Comparison of ENCODE assay signal across 17 cellular contexts in genomic region chr18:37987901-37988300, GRCh38.
A peak's percentile ranks its signal among the peaks of the same experiment; 100 is the strongest.
DNase-seq lines count a peak whose midpoint lies in the region.
"Had no signal": no experiment of that assay in that cellular context is flagged by ENCODE, and none has a peak within 500 bp of the region (broad histone marks: within the 10 kb centered on the region; RNA-seq: fewer than 3 reads in every experiment).

No MANE protein-coding gene starts in this region.

- DNase-seq in NCI-H1092 (lab: John Stamatoyannopoulos, UW): peak; percentile 96
- DNase-seq in NCI-H1930 (lab: John Stamatoyannopoulos, UW): peak; percentile 77 to 80
- DNase-seq in NCI-H345 treated with DMSO at 0.1 percent for 48 hours (lab: John Stamatoyannopoulos, UW; ENCODE audit: unreplicated experiment): peak; percentile 98
- peak; percentile 30 for DNase-seq in retina
- DNase-seq in A172 (ENCODE audit: low spot score): no peak
- no peak for DNase-seq in hepatic stellate cell (ENCODE audit: low spot score)
- no peak for DNase-seq in SHP77 (lab: John Stamatoyannopoulos, UW)
- DNase-seq: activated CD4-positive, alpha-beta memory T cell treated with anti-CD3 and anti-CD28 coated beads, Interleukin-2, amount 10 ng/mL, durations not matched to agents 7 days and 5 days; activated naive CD8-positive, alpha-beta T cell treated with anti-CD3 and anti-CD28 coated beads, Interleukin-2, amount 10 ng/mL, durations not matched to agents 7 days and 5 days; Calu3; central memory CD4-positive, alpha-beta T cell; kidney; NCI-H1694 treated with DMSO at 0.1 percent for 48 hours; PC-9; SHP77 treated with DMSO at 0.1 percent for 48 hours; stimulated activated naive CD4-positive, alpha-beta T cell treated with Interleukin-2 at 50 U/mL for 16 hours; testis had no signal

Comparison
In these comparisons a context has a peak if more than half of its experiments do, and no peak if none do; other contexts are left out.
1. DNase-seq: peak in NCI-H1092 (single experiment), NCI-H1930 (2 of 2), NCI-H345 treated with DMSO at 0.1 percent for 48 hours (single experiment) and retina (single experiment); none in A172 (single experiment), hepatic stellate cell (single experiment) and SHP77 (0 of 2).